ENCODE assay signal across 16 cellular contexts in the genomic region with DNA sequence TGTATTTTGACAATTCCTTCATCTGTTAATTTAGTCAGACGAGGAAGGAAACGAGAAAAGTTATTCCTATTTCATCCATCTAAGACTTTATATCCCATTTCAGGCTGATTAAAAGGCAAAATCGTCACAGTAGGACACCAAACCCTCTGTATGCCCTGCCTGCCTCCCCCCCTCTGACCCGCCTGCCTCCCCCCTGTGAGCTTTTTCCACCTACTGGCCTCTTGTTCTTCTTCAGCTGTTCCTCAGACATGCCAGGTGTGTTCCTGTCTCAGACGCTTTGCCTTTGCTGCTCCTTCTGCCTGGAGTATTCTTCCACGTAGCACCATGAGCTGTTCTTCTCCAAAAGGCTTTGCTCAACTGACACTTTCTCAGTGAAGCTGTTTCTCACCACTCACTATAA.
DNase-seq lines count a peak whose midpoint lies in the region; ATAC-seq and TF ChIP-seq lines count a peak whose summit lies in the region.
"Had no signal": no experiment of that assay in that cellular context is flagged by ENCODE, and none has a peak within 500 bp of the region (broad histone marks: within the 10 kb centered on the region; RNA-seq: fewer than 3 reads in every experiment).

No MANE protein-coding gene starts in this region.

- no peak for TF ChIP-seq CTCF in endodermal cell (conservative IDR thresholded peaks at IDR 0.05)
- TF ChIP-seq CTCF in neural progenitor cell (IDR thresholded peaks at IDR 0.05), result no peak

- H2AFZ ChIP-seq in neural progenitor cell (replicated peaks), result no peak overlapping the region
- H2AFZ ChIP-seq: GM23248 had no signal

- H3K9me3 Mint-ChIP-seq in endodermal cell (no peaks in the 10 kb centered on the region), neural progenitor cell (no peaks in the 10 kb centered on the region)
- H3K9me3 Mint-ChIP-seq: CD4-positive, CD25-positive, alpha-beta regulatory T cell had no signal

- H3K4me2 ChIP-seq in neural progenitor cell, result peak overlapping the region; percentile 54
- H3K4me2 ChIP-seq: BLaER1 treated with 17β-estradiol and CSF1 and Interleukin-3, amounts not matched to agents 10 nM and 100 nM had no signal

- peaks cover 40% of the 10 kb centered on the region for H3K4me1 Mint-ChIP-seq in endodermal cell
- peaks cover 26% of the 10 kb centered on the region for H3K4me1 Mint-ChIP-seq in neural progenitor cell

- no peak for ATAC-seq in GM21576 (IDR thresholded peaks at IDR 0.05; ENCODE audit: unreplicated experiment)
- ATAC-seq: GM12878 had no signal

- no peaks in the 10 kb centered on the region for H3K27me3 ChIP-seq in HUES48 (ENCODE audit: control insufficient read depth, insufficient read depth, low read length)
- H3K27me3 ChIP-seq in endodermal cell (ENCODE audit: control insufficient read depth, insufficient read depth, low read length, poor library complexity, severe bottlenecking), result no peaks in the 10 kb centered on the region
- H3K27me3 ChIP-seq in neural progenitor cell, result no peaks in the 10 kb centered on the region
- H3K27me3 ChIP-seq: BLaER1 treated with 17β-estradiol and CSF1 and Interleukin-3, amounts not matched to agents 10 nM and 100 nM had no signal

- H3K36me3 Mint-ChIP-seq in endodermal cell (ENCODE audit: low read depth) (no peaks in the 10 kb centered on the region), neural progenitor cell (no peaks in the 10 kb centered on the region)
- H3K36me3 Mint-ChIP-seq: CD4-positive, CD25-positive, alpha-beta regulatory T cell had no signal

- no peaks in the 10 kb centered on the region for H4K20me1 ChIP-seq in neural progenitor cell (ENCODE audit: low read depth)
- H4K20me1 ChIP-seq: BLaER1 treated with 17β-estradiol and CSF1 and Interleukin-3, amounts not matched to agents 10 nM and 100 nM had no signal

- DNase-seq in G401 (ENCODE audit: low spot score), result peak; percentile 8
- DNase-seq in endodermal cell, result peak; percentile 82
- DNase-seq in neural progenitor cell (ENCODE audit: low spot score), result peak; percentile 45
- no peak for DNase-seq in NCI-H1436 treated with DMSO at 0.1 percent for 48 hours (lab: John Stamatoyannopoulos, UW)
- no peak for DNase-seq in inferior parietal cortex (ENCODE audit: extremely low spot score)
- DNase-seq in Kasumi-1 (lab: John Stamatoyannopoulos, UW), result no peak
- DNase-seq: ACHN; CD4-positive, CD25-positive, alpha-beta regulatory T cell; DMS53; GM23248; HCEC 1CT; HFFc6 had no signal

- H3K27me3 Mint-ChIP-seq in endodermal cell (ENCODE audit: insufficient read depth) (no peaks in the 10 kb centered on the region), neural progenitor cell (ENCODE audit: insufficient read depth, low read depth) (peaks cover 4% of the 10 kb centered on the region)
- H3K27me3 Mint-ChIP-seq: CD4-positive, CD25-positive, alpha-beta regulatory T cell had no signal

- no peaks in the 10 kb centered on the region for H3K79me2 ChIP-seq in neural progenitor cell (ENCODE audit: low read depth)

- 30 to 51% methylated on average over 4 to 5 of the region's 6 CpGs for WGBS in endodermal cell (ENCODE audit: insufficient coverage in 1 of 2, insufficient read length in 1 of 2), 2 experiments

- no peaks in the 10 kb centered on the region for H3K36me3 ChIP-seq in HUES48 (ENCODE audit: control insufficient read depth, insufficient read depth, low read length)
- H3K36me3 ChIP-seq in endodermal cell (ENCODE audit: control insufficient read depth, insufficient read depth, low read length), result no peaks in the 10 kb centered on the region
- H3K36me3 ChIP-seq in neural progenitor cell, result no peaks in the 10 kb centered on the region
- H3K36me3 ChIP-seq: BLaER1 treated with 17β-estradiol and CSF1 and Interleukin-3, amounts not matched to agents 10 nM and 100 nM had no signal

- H3K4me1 ChIP-seq in HUES48 (ENCODE audit: control insufficient read depth, insufficient read depth, low read length) (peaks cover 31% of the 10 kb centered on the region), endodermal cell (ENCODE audit: control insufficient read depth, insufficient read depth, low read length) (peaks cover 5% of the 10 kb centered on the region), neural progenitor cell (peaks cover 36% of the 10 kb centered on the region)
- H3K4me1 ChIP-seq: BLaER1 treated with 17β-estradiol and CSF1 and Interleukin-3, amounts not matched to agents 10 nM and 100 nM had no signal

- peak overlapping the region; percentile 45 for H3K27ac ChIP-seq in HUES48 (ENCODE audit: low read depth, low read length)
- H3K27ac ChIP-seq in endodermal cell (ENCODE audit: low read depth, low read length), result no peak overlapping the region
- H3K27ac ChIP-seq in neural progenitor cell, result no peak overlapping the region
- H3K27ac ChIP-seq: BLaER1 treated with 17β-estradiol and CSF1 and Interleukin-3, amounts not matched to agents 10 nM and 100 nM; GM23248 had no signal

- H3K4me3 ChIP-seq in HUES48 (ENCODE audit: low read depth, low read length) (no peak overlapping the region), endodermal cell (ENCODE audit: low read length) (no peak overlapping the region), neural progenitor cell (no peak overlapping the region)
- H3K4me3 ChIP-seq: BLaER1 treated with 17β-estradiol and CSF1 and Interleukin-3, amounts not matched to agents 10 nM and 100 nM; GM12878; GM23248 had no signal

- H3K27ac Mint-ChIP-seq in endodermal cell, result no peak overlapping the region
- H3K27ac Mint-ChIP-seq in neural progenitor cell, result no peak overlapping the region
- H3K27ac Mint-ChIP-seq: CD4-positive, CD25-positive, alpha-beta regulatory T cell; HFFc6 had no signal

- in situ Hi-C loops in G401 (cut with HindIII; ENCODE audit: low sequenced_read_pairs), result no loop called here

- peaks cover 25% of the 10 kb centered on the region for H3F3A ChIP-seq in neural progenitor cell (ENCODE audit: low read depth)

- H3K9me3 ChIP-seq in HUES48 (ENCODE audit: control insufficient read depth, insufficient read depth, low read length) (no peaks in the 10 kb centered on the region), endodermal cell (ENCODE audit: control insufficient read depth, low read length) (no peaks in the 10 kb centered on the region), neural progenitor cell (ENCODE audit: low read depth) (no peaks in the 10 kb centered on the region)
- H3K9me3 ChIP-seq: BLaER1 treated with 17β-estradiol and CSF1 and Interleukin-3, amounts not matched to agents 10 nM and 100 nM had no signal

- H3K9ac ChIP-seq in HUES48 (ENCODE audit: low read depth, low read length), result no peak overlapping the region
- no peak overlapping the region for H3K9ac ChIP-seq in endodermal cell (ENCODE audit: extremely low read depth, low read length, poor library complexity, severe bottlenecking)
- H3K9ac ChIP-seq in neural progenitor cell, result no peak overlapping the region
- H3K9ac ChIP-seq: BLaER1 treated with 17β-estradiol and CSF1 and Interleukin-3, amounts not matched to agents 10 nM and 100 nM; GM23248 had no signal

- no peak overlapping the region for H3K4me3 Mint-ChIP-seq in endodermal cell
- no peak overlapping the region for H3K4me3 Mint-ChIP-seq in neural progenitor cell
- H3K4me3 Mint-ChIP-seq: CD4-positive, CD25-positive, alpha-beta regulatory T cell; HFFc6 had no signal

Comparison
In these comparisons a context has a peak if more than half of its experiments do, and no peak if none do; other contexts are left out.
1. DNase-seq: peak in G401 (single experiment), endodermal cell (single experiment) and neural progenitor cell (single experiment); none in NCI-H1436 treated with DMSO at 0.1 percent for 48 hours (single experiment), inferior parietal cortex (single experiment) and Kasumi-1 (0 of 2).